In the genomic region with DNA sequence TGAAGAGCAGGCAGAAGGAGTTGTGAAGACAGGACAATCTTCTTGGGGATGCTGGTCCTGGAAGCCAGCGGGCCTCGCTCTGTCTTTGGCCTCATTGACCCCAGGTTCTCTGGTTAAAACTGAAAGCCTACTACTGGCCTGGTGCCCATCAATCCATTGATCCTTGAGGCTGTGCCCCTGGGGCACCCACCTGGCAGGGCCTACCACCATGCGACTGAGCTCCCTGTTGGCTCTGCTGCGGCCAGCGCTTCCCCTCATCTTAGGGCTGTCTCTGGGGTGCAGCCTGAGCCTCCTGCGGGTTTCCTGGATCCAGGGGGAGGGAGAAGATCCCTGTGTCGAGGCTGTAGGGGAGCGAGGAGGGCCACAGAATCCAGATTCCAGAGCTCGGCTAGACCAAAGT, we compare ENCODE assay signal across 9 cellular contexts. TPM values are rescaled to one million over a fixed set of nuclear protein-coding genes. Genes with fewer than 3 reads are reported as not detected.
DNase-seq lines count a peak whose midpoint lies in the region; ATAC-seq, FAIRE-seq and TF ChIP-seq lines count a peak whose summit lies in the region.
"Had no signal": no experiment of that assay in that cellular context is flagged by ENCODE, and none has a peak within 500 bp of the region (broad histone marks: within the 10 kb centered on the region; RNA-seq: fewer than 3 reads in every experiment).

No MANE protein-coding gene starts in this region.

- POLR2A ChIA-PET in HepG2 (lab: Yijun Ruan, JAX): interaction anchor here (1.2 kb wide), 1 partner anchor 12 kb away, joined by 3 read pairs; no protein-coding TSS in a partner anchor

- peaks cover 30% of the 10 kb centered on the region for H3K4me1 Mint-ChIP-seq in activated T-cell treated with anti-CD3 and anti-CD28 coated beads, Interleukin-2, amount 50 U/mL, for 72 hours (ENCODE audit: low read depth)
- H3K4me1 Mint-ChIP-seq in activated naive CD8-positive, alpha-beta T cell treated with anti-CD3 and anti-CD28 coated beads, Interleukin-2, amount 50 U/mL, for 24 hours: peaks cover 34% of the 10 kb centered on the region

- peak overlapping the region; percentile 99 for H3K27ac Mint-ChIP-seq in activated T-cell treated with anti-CD3 and anti-CD28 coated beads, Interleukin-2, amount 50 U/mL, for 72 hours
- H3K27ac Mint-ChIP-seq in activated naive CD8-positive, alpha-beta T cell treated with anti-CD3 and anti-CD28 coated beads, Interleukin-2, amount 50 U/mL, for 24 hours: peak overlapping the region; percentile 99

- FAIRE-seq in HepG2 (lab: Jason Lieb, UNC): no peak

- CTCF ChIA-PET in HepG2 (lab: Yijun Ruan, JAX; ENCODE audit: low intra/inter-chr PET ratio, low total read pairs): no interaction called here

- H3K9me3 Mint-ChIP-seq in activated T-cell treated with anti-CD3 and anti-CD28 coated beads, Interleukin-2, amount 50 U/mL, for 72 hours: no peaks in the 10 kb centered on the region
- H3K9me3 Mint-ChIP-seq in activated naive CD8-positive, alpha-beta T cell treated with anti-CD3 and anti-CD28 coated beads, Interleukin-2, amount 50 U/mL, for 24 hours: no peaks in the 10 kb centered on the region

- TF ChIP-seq CTCF in HepG2 (CRISPR knock-in tag; IDR thresholded peaks at IDR 0.05): no peak

- no peak for TF ChIP-seq RAD21 in HepG2 (CRISPR knock-in tag; IDR thresholded peaks at IDR 0.05)

- H4K20me1 ChIP-seq in HepG2 (ENCODE audit: insufficient read depth, low read length): peaks cover 12% of the 10 kb centered on the region; the same call in 1 of the 2 replicates

- peak overlapping the region; percentile 81 for H3K9ac ChIP-seq in HepG2 (ENCODE audit: insufficient read depth, low read depth, low read length)

- intact Hi-C loops in HepG2 (cut with micrococcal nuclease; ENCODE audit: unreplicated experiment): loop anchor here (2.0 kb wide), 1 partner anchor 15 kb away; the partner anchor contains the start of gene SMARCD3

- TF ChIP-seq EP300 in HepG2 (IDR thresholded peaks at IDR 0.05; ENCODE audit: low read depth in 2 of 2, low read length in 2 of 2) (no peak), HepG2 (CRISPR knock-in tag; IDR thresholded peaks at IDR 0.05; ENCODE audit: borderline replicate concordance) (no peak)

- H3K4me3 ChIP-seq in HepG2 (replicated peaks in 1 of 3; ENCODE audit: insufficient read depth in 1 of 3, low read depth in 2 of 3, low read length in 3 of 3) (peak overlapping the region; percentile 90 to 98 (median 91)), thymus (ENCODE audit: low read length) (peak overlapping the region; percentile 80)

- peak overlapping the region; percentile 96 for H3K4me2 ChIP-seq in HepG2 (ENCODE audit: low read depth, low read length)

- H3K4me3 Mint-ChIP-seq in activated T-cell treated with anti-CD3 and anti-CD28 coated beads, Interleukin-2, amount 50 U/mL, for 72 hours: peak overlapping the region; percentile 100
- H3K4me3 Mint-ChIP-seq in activated naive CD8-positive, alpha-beta T cell treated with anti-CD3 and anti-CD28 coated beads, Interleukin-2, amount 50 U/mL, for 24 hours: peak overlapping the region; percentile 100

- no peaks in the 10 kb centered on the region; a peak in 1 of 5 replicates for H3K27me3 ChIP-seq in HepG2 (ENCODE audit: control insufficient read depth in 1 of 2, insufficient read depth in 2 of 2, low read length in 2 of 2)
- H3K27me3 ChIP-seq in thymus (ENCODE audit: control insufficient read depth, insufficient read depth): no peaks in the 10 kb centered on the region

- H2AFZ ChIP-seq in HepG2 (ENCODE audit: low read length): no peak overlapping the region

- TF ChIP-seq POLR2A in HepG2 (IDR thresholded peaks at IDR 0.05; ENCODE audit: insufficient read depth in 1 of 2, low read depth in 2 of 2, low read length in 2 of 2): no peak

- no peaks in the 10 kb centered on the region for H3K9me3 ChIP-seq in HepG2 (ENCODE audit: low read length)
- H3K9me3 ChIP-seq in thymus (ENCODE audit: control insufficient read depth): no peaks in the 10 kb centered on the region

- ATAC-seq in activated T-cell treated with anti-CD3 and anti-CD28 coated beads, Interleukin-2, amount 50 U/mL, for 72 hours (replicated peaks in 1 of 2): no peak
- no peak for ATAC-seq in activated naive CD8-positive, alpha-beta T cell treated with anti-CD3 and anti-CD28 coated beads, Interleukin-2, amount 50 U/mL, for 24 hours
- ATAC-seq in HepG2 (no peak), HG02571 (IDR thresholded peaks at IDR 0.05; ENCODE audit: unreplicated experiment) (no peak), GM18873 (IDR thresholded peaks at IDR 0.05; ENCODE audit: low FRiP score, unreplicated experiment) (no peak), HG02759 (IDR thresholded peaks at IDR 0.05; ENCODE audit: unreplicated experiment) (no peak)

- no peak for DNase-seq in activated T-cell treated with anti-CD3 and anti-CD28 coated beads, Interleukin-2, amount 50 U/mL, for 72 hours
- DNase-seq in activated T-cell treated with anti-CD3 and anti-CD28 coated beads, Interleukin-2, amount 50 U/mL, for 48 hours: no peak
- DNase-seq in activated naive CD8-positive, alpha-beta T cell treated with anti-CD3 and anti-CD28 coated beads, Interleukin-2, amount 50 U/mL, for 24 hours: no peak
- no peak for DNase-seq in HepG2 (ENCODE audit: low spot score)

- WGBS in HepG2 (ENCODE audit: low lambda C conversion rate): 84% methylated on average over 7 of the region's 9 CpGs
- WGBS in thymus: 86% methylated on average over 9 of the region's 9 CpGs

- peaks cover 5 to 10% of the 10 kb centered on the region in 2 donors for H3K36me3 Mint-ChIP-seq in activated T-cell treated with anti-CD3 and anti-CD28 coated beads, Interleukin-2, amount 50 U/mL, for 72 hours (ENCODE audit: insufficient read depth in 2 of 2)
- H3K36me3 Mint-ChIP-seq in activated naive CD8-positive, alpha-beta T cell treated with anti-CD3 and anti-CD28 coated beads, Interleukin-2, amount 50 U/mL, for 24 hours (ENCODE audit: low read depth): peaks cover 22% of the 10 kb centered on the region

- no TSS peak for BruUV-seq in HepG2 (replicated peaks; lab: Mats Ljungman, UMichigan)

- peaks cover 6 to 32% of the 10 kb centered on the region in 2 experiments; a peak in 4 of 5 replicates for H3K36me3 ChIP-seq in HepG2 (replicated peaks in 1 of 2; ENCODE audit: control insufficient read depth in 1 of 2, insufficient read depth in 2 of 2, low read length in 2 of 2)
- peaks cover 33% of the 10 kb centered on the region for H3K36me3 ChIP-seq in thymus (ENCODE audit: control insufficient read depth, insufficient read depth)

- H3K27me3 Mint-ChIP-seq in activated T-cell treated with anti-CD3 and anti-CD28 coated beads, Interleukin-2, amount 50 U/mL, for 72 hours (ENCODE audit: low read depth): no peaks in the 10 kb centered on the region
- no peaks in the 10 kb centered on the region for H3K27me3 Mint-ChIP-seq in activated naive CD8-positive, alpha-beta T cell treated with anti-CD3 and anti-CD28 coated beads, Interleukin-2, amount 50 U/mL, for 24 hours

- in situ Hi-C loops in HepG2 (cut with HindIII; ENCODE audit: extremely low pct_ligation_motif_present, low pct_unique_long_range_greater_than_20kb): no loop called here

- peaks cover 22% of the 10 kb centered on the region for H3K79me2 ChIP-seq in HepG2 (ENCODE audit: insufficient read depth, low read length)

- H3K4me1 ChIP-seq in HepG2 (ENCODE audit: insufficient read depth, low read length): peaks cover 24% of the 10 kb centered on the region
- H3K4me1 ChIP-seq in thymus (ENCODE audit: control insufficient read depth, insufficient read depth, low read length): peaks cover 17% of the 10 kb centered on the region

- H3K27ac ChIP-seq in HepG2 (ENCODE audit: extremely low read length, insufficient read depth, low read length): no peak overlapping the region
- no peak overlapping the region for H3K27ac ChIP-seq in thymus (ENCODE audit: low read depth)

RNA-seq across cellular contexts. Expression of gene CHPF2, which starts 1.5 kb away (rescaled TPM):
- 10 to 100 TPM; 30.3 to 42.1 TPM for total RNA-seq in activated T-cell treated with anti-CD3 and anti-CD28 coated beads, Interleukin-2, amount 50 U/mL, for 72 hours
- 10.2 and 21.5 TPM in 2 replicates for total RNA-seq in HepG2 (2016; rRNA removed; fragmentation: Illumina TruSeq; extraction: Trizol)
- 1.7 and 2.5 TPM in 2 replicates for total RNA-seq in HepG2 (2016; cell fraction: cytosol; rRNA removed; fragmentation: Illumina TruSeq; extraction: Trizol; ENCODE audit: low read depth)
- total RNA-seq in HepG2 (2016; cell fraction: insoluble cytoplasmic fraction; rRNA removed; fragmentation: Illumina TruSeq; extraction: Trizol): 9.4 and 21.0 TPM in 2 replicates
- 5.8 and 7.3 TPM in 2 replicates for total RNA-seq in HepG2 (2016; cell fraction: membrane; rRNA removed; fragmentation: Illumina TruSeq; extraction: Trizol)
- total RNA-seq in HepG2 (2016; cell fraction: nucleus; rRNA removed; fragmentation: Illumina TruSeq; extraction: Trizol): 26.3 and 31.0 TPM in 2 replicates
- polyA plus RNA-seq in HepG2 (2011; rRNA removed) (15.4 and 22.5 TPM in 2 replicates), thymus (35.2 TPM)
- 13.1 and 17.3 TPM in 2 replicates for polyA plus RNA-seq in HepG2 (2011; cell fraction: cytosol; rRNA removed)
- polyA plus RNA-seq in HepG2 (2011; cell fraction: nucleus; rRNA removed): 62.4 and 64.6 TPM in 2 replicates
- polyA plus RNA-seq in HepG2 (2012): 12.1 and 17.0 TPM in 2 replicates
- 1.1 and 1.3 TPM in 2 replicates for polyA plus RNA-seq in HepG2 (2016; cell fraction: cytosol; fragmentation: Illumina TruSeq; extraction: Trizol; ENCODE audit: low read depth)
- polyA plus RNA-seq in HepG2 (2016; cell fraction: insoluble cytoplasmic fraction; fragmentation: Illumina TruSeq; extraction: Trizol; ENCODE audit: low read depth): 8.7 and 8.9 TPM in 2 replicates
- polyA plus RNA-seq in HepG2 (2016; cell fraction: membrane; fragmentation: Illumina TruSeq; extraction: Trizol; ENCODE audit: low read depth): 3.0 and 4.1 TPM in 2 replicates
- 33.0 and 37.5 TPM in 2 replicates for polyA plus RNA-seq in HepG2 (2016; cell fraction: nucleus; fragmentation: Illumina TruSeq; extraction: Trizol; ENCODE audit: insufficient read depth, low read depth)
- polyA minus RNA-seq in HepG2 (2011; rRNA and poly(A)+ RNA removed; ENCODE audit: low replicate concordance): 28.1 and 43.5 TPM in 2 replicates
- 15.1 and 16.0 TPM in 2 replicates for polyA minus RNA-seq in HepG2 (2011; cell fraction: cytosol; rRNA and poly(A)+ RNA removed)
- polyA minus RNA-seq in HepG2 (2011; cell fraction: nucleus; rRNA and poly(A)+ RNA removed): 30.7 and 33.6 TPM in 2 replicates

RNA-seq across cellular contexts. Expression of gene ABCF2, which starts 6.8 kb away (rescaled TPM):
- total RNA-seq in activated T-cell treated with anti-CD3 and anti-CD28 coated beads, Interleukin-2, amount 50 U/mL, for 72 hours: 10 to 100 TPM; 29.7 to 31.9 TPM
- 42.5 and 43.0 TPM in 2 replicates for total RNA-seq in HepG2 (2016; rRNA removed; fragmentation: Illumina TruSeq; extraction: Trizol)
- total RNA-seq in HepG2 (2016; cell fraction: cytosol; rRNA removed; fragmentation: Illumina TruSeq; extraction: Trizol; ENCODE audit: low read depth): 7.5 and 8.4 TPM in 2 replicates
- total RNA-seq in HepG2 (2016; cell fraction: insoluble cytoplasmic fraction; rRNA removed; fragmentation: Illumina TruSeq; extraction: Trizol): 41.2 and 42.3 TPM in 2 replicates
- 21.7 and 24.5 TPM in 2 replicates for total RNA-seq in HepG2 (2016; cell fraction: membrane; rRNA removed; fragmentation: Illumina TruSeq; extraction: Trizol)
- total RNA-seq in HepG2 (2016; cell fraction: nucleus; rRNA removed; fragmentation: Illumina TruSeq; extraction: Trizol): 22.4 and 24.6 TPM in 2 replicates
- polyA plus RNA-seq in HepG2 (2011; rRNA removed): 16.3 and 18.5 TPM in 2 replicates
- 19.7 and 19.8 TPM in 2 replicates for polyA plus RNA-seq in HepG2 (2011; cell fraction: cytosol; rRNA removed)
- 20.0 and 25.1 TPM in 2 replicates for polyA plus RNA-seq in HepG2 (2011; cell fraction: nucleus; rRNA removed)
- 12.8 and 19.4 TPM in 2 replicates for polyA plus RNA-seq in HepG2 (2012)
- polyA plus RNA-seq in HepG2 (2016; cell fraction: cytosol; fragmentation: Illumina TruSeq; extraction: Trizol; ENCODE audit: low read depth): 5.7 and 6.2 TPM in 2 replicates
- polyA plus RNA-seq in HepG2 (2016; cell fraction: insoluble cytoplasmic fraction; fragmentation: Illumina TruSeq; extraction: Trizol; ENCODE audit: low read depth): 26.4 and 36.5 TPM in 2 replicates
- polyA plus RNA-seq in HepG2 (2016; cell fraction: membrane; fragmentation: Illumina TruSeq; extraction: Trizol; ENCODE audit: low read depth): 12.8 and 14.1 TPM in 2 replicates
- 33.8 and 36.4 TPM in 2 replicates for polyA plus RNA-seq in HepG2 (2016; cell fraction: nucleus; fragmentation: Illumina TruSeq; extraction: Trizol; ENCODE audit: insufficient read depth, low read depth)
- 23.8 and 78.9 TPM in 2 replicates for polyA minus RNA-seq in HepG2 (2011; rRNA and poly(A)+ RNA removed; ENCODE audit: low replicate concordance)
- polyA minus RNA-seq in HepG2 (2011; cell fraction: cytosol; rRNA and poly(A)+ RNA removed): 9.2 and 9.3 TPM in 2 replicates
- polyA minus RNA-seq in HepG2 (2011; cell fraction: nucleus; rRNA and poly(A)+ RNA removed): 13.9 and 19.9 TPM in 2 replicates
- 18.9 TPM for polyA plus RNA-seq in thymus

RNA-seq across cellular contexts. Expression of gene SMARCD3, which starts 14.7 kb away (rescaled TPM):
- 1 to 10 TPM; 6.5 to 8.2 TPM for total RNA-seq in activated T-cell treated with anti-CD3 and anti-CD28 coated beads, Interleukin-2, amount 50 U/mL, for 72 hours
- total RNA-seq in HepG2 (2016; rRNA removed; fragmentation: Illumina TruSeq; extraction: Trizol): 0.53 and 0.62 TPM in 2 replicates
- 0.79 and 1.2 TPM in 2 replicates for total RNA-seq in HepG2 (2016; cell fraction: cytosol; rRNA removed; fragmentation: Illumina TruSeq; extraction: Trizol; ENCODE audit: low read depth)
- 0.24 and 0.84 TPM in 2 replicates for total RNA-seq in HepG2 (2016; cell fraction: insoluble cytoplasmic fraction; rRNA removed; fragmentation: Illumina TruSeq; extraction: Trizol)
- total RNA-seq in HepG2 (2016; cell fraction: membrane; rRNA removed; fragmentation: Illumina TruSeq; extraction: Trizol): 0.86 and 1.2 TPM in 2 replicates
- 0.62 and 1.0 TPM in 2 replicates for total RNA-seq in HepG2 (2016; cell fraction: nucleus; rRNA removed; fragmentation: Illumina TruSeq; extraction: Trizol)
- polyA plus RNA-seq in HepG2 (2011; rRNA removed) (0.20 and 0.44 TPM in 2 replicates), thymus (9.6 TPM)
- polyA plus RNA-seq in HepG2 (2011; cell fraction: cytosol; rRNA removed): 0.08 and 0.09 TPM in 2 replicates
- polyA plus RNA-seq in HepG2 (2011; cell fraction: nucleus; rRNA removed): 1.7 and 2.4 TPM in 2 replicates
- polyA plus RNA-seq in HepG2 (2012): 3.8 and 4.0 TPM in 2 replicates
- polyA plus RNA-seq in HepG2 (2016; cell fraction: cytosol; fragmentation: Illumina TruSeq; extraction: Trizol; ENCODE audit: low read depth): 0.55 and 0.76 TPM in 2 replicates
- polyA plus RNA-seq in HepG2 (2016; cell fraction: insoluble cytoplasmic fraction; fragmentation: Illumina TruSeq; extraction: Trizol; ENCODE audit: low read depth): 0.35 and 0.52 TPM in 2 replicates
- 0.62 and 0.80 TPM in 2 replicates for polyA plus RNA-seq in HepG2 (2016; cell fraction: membrane; fragmentation: Illumina TruSeq; extraction: Trizol; ENCODE audit: low read depth)
- 2.7 and 3.3 TPM in 2 replicates for polyA plus RNA-seq in HepG2 (2016; cell fraction: nucleus; fragmentation: Illumina TruSeq; extraction: Trizol; ENCODE audit: insufficient read depth, low read depth)
- 0.38 and 3.6 TPM in 2 replicates for polyA minus RNA-seq in HepG2 (2011; rRNA and poly(A)+ RNA removed; ENCODE audit: low replicate concordance)
- polyA minus RNA-seq in HepG2 (2011; cell fraction: cytosol; rRNA and poly(A)+ RNA removed): 1.1 TPM in 1 of 2 replicates, not detected in the other
- 0.25 and 0.64 TPM in 2 replicates for polyA minus RNA-seq in HepG2 (2011; cell fraction: nucleus; rRNA and poly(A)+ RNA removed)

RNA-seq across cellular contexts. Expression of gene H2BK1, which starts 23.5 kb away (rescaled TPM):
- total RNA-seq in activated T-cell treated with anti-CD3 and anti-CD28 coated beads, Interleukin-2, amount 50 U/mL, for 72 hours: 1 to 10 TPM; 3.4 to 4.4 TPM
- not detected in 2 replicates for total RNA-seq in HepG2 (2016; rRNA removed; fragmentation: Illumina TruSeq; extraction: Trizol)
- total RNA-seq in HepG2 (2016; cell fraction: cytosol; rRNA removed; fragmentation: Illumina TruSeq; extraction: Trizol; ENCODE audit: low read depth): not detected in 2 replicates
- not detected in 2 replicates for total RNA-seq in HepG2 (2016; cell fraction: insoluble cytoplasmic fraction; rRNA removed; fragmentation: Illumina TruSeq; extraction: Trizol)
- total RNA-seq in HepG2 (2016; cell fraction: membrane; rRNA removed; fragmentation: Illumina TruSeq; extraction: Trizol): not detected in 2 replicates
- not detected in 2 replicates for total RNA-seq in HepG2 (2016; cell fraction: nucleus; rRNA removed; fragmentation: Illumina TruSeq; extraction: Trizol)
- polyA plus RNA-seq in HepG2 (2011; rRNA removed) (not detected in 2 replicates), thymus (0.25 TPM)
- polyA plus RNA-seq in HepG2 (2011; cell fraction: cytosol; rRNA removed): not detected in 2 replicates
- polyA plus RNA-seq in HepG2 (2011; cell fraction: nucleus; rRNA removed): not detected in 2 replicates
- not detected in 2 replicates for polyA plus RNA-seq in HepG2 (2012)
- not detected in 2 replicates for polyA plus RNA-seq in HepG2 (2016; cell fraction: cytosol; fragmentation: Illumina TruSeq; extraction: Trizol; ENCODE audit: low read depth)
- polyA plus RNA-seq in HepG2 (2016; cell fraction: insoluble cytoplasmic fraction; fragmentation: Illumina TruSeq; extraction: Trizol; ENCODE audit: low read depth): not detected in 2 replicates
- polyA plus RNA-seq in HepG2 (2016; cell fraction: membrane; fragmentation: Illumina TruSeq; extraction: Trizol; ENCODE audit: low read depth): not detected in 2 replicates
- polyA plus RNA-seq in HepG2 (2016; cell fraction: nucleus; fragmentation: Illumina TruSeq; extraction: Trizol; ENCODE audit: insufficient read depth, low read depth): not detected in 2 replicates
- polyA minus RNA-seq in HepG2 (2011; rRNA and poly(A)+ RNA removed; ENCODE audit: low replicate concordance): not detected in 2 replicates
- not detected in 2 replicates for polyA minus RNA-seq in HepG2 (2011; cell fraction: cytosol; rRNA and poly(A)+ RNA removed)
- 1.4 and 1.7 TPM in 2 replicates for polyA minus RNA-seq in HepG2 (2011; cell fraction: nucleus; rRNA and poly(A)+ RNA removed)

RNA-seq across cellular contexts. Expression of gene ASB10, which starts 46.8 kb away (rescaled TPM):
- not detected for total RNA-seq in activated T-cell treated with anti-CD3 and anti-CD28 coated beads, Interleukin-2, amount 50 U/mL, for 72 hours
- total RNA-seq in HepG2 (2016; rRNA removed; fragmentation: Illumina TruSeq; extraction: Trizol): not detected in 2 replicates
- not detected in 2 replicates for total RNA-seq in HepG2 (2016; cell fraction: cytosol; rRNA removed; fragmentation: Illumina TruSeq; extraction: Trizol; ENCODE audit: low read depth)
- total RNA-seq in HepG2 (2016; cell fraction: insoluble cytoplasmic fraction; rRNA removed; fragmentation: Illumina TruSeq; extraction: Trizol): not detected in 2 replicates
- total RNA-seq in HepG2 (2016; cell fraction: membrane; rRNA removed; fragmentation: Illumina TruSeq; extraction: Trizol): not detected in 2 replicates
- not detected in 2 replicates for total RNA-seq in HepG2 (2016; cell fraction: nucleus; rRNA removed; fragmentation: Illumina TruSeq; extraction: Trizol)
- polyA plus RNA-seq in HepG2 (2011; rRNA removed): not detected in 2 replicates
- polyA plus RNA-seq in HepG2 (2011; cell fraction: cytosol; rRNA removed): not detected in 2 replicates
- polyA plus RNA-seq in HepG2 (2011; cell fraction: nucleus; rRNA removed): not detected in 2 replicates
- not detected in 2 replicates for polyA plus RNA-seq in HepG2 (2012)
- polyA plus RNA-seq in HepG2 (2016; cell fraction: cytosol; fragmentation: Illumina TruSeq; extraction: Trizol; ENCODE audit: low read depth): not detected in 2 replicates
- not detected in 2 replicates for polyA plus RNA-seq in HepG2 (2016; cell fraction: insoluble cytoplasmic fraction; fragmentation: Illumina TruSeq; extraction: Trizol; ENCODE audit: low read depth)
- not detected in 2 replicates for polyA plus RNA-seq in HepG2 (2016; cell fraction: membrane; fragmentation: Illumina TruSeq; extraction: Trizol; ENCODE audit: low read depth)
- polyA plus RNA-seq in HepG2 (2016; cell fraction: nucleus; fragmentation: Illumina TruSeq; extraction: Trizol; ENCODE audit: insufficient read depth, low read depth): not detected in 2 replicates
- polyA minus RNA-seq in HepG2 (2011; rRNA and poly(A)+ RNA removed; ENCODE audit: low replicate concordance): not detected in 2 replicates
- polyA minus RNA-seq in HepG2 (2011; cell fraction: cytosol; rRNA and poly(A)+ RNA removed): not detected in 2 replicates
- not detected in 2 replicates for polyA minus RNA-seq in HepG2 (2011; cell fraction: nucleus; rRNA and poly(A)+ RNA removed)
- polyA plus RNA-seq in thymus: 0.05 TPM
- total RNA-seq: H4 had no signal
